In the genomic region with DNA sequence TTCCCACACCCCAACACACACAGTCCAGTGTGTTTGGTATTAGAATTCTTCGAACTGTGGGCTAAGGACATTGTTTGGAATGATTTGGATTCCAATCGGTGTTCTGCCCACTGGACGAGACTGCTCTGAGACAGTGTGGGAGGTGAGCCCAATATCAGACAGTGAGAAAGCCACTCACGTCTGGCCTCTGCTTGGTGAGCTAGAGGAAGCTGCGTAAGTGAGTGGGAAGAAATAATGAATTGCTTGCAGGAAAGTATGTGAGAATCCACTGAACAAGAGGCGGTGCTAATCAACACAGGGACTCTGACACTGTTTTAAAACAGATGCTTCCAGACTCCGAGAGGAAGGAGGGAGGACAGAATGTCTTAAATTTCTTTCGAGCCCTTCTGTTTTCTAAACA, we compare ENCODE assay signal across 12 cellular contexts.
DNase-seq lines count a peak whose midpoint lies in the region; ATAC-seq and TF ChIP-seq lines count a peak whose summit lies in the region.
"Had no signal": no experiment of that assay in that cellular context is flagged by ENCODE, and none has a peak within 500 bp of the region (broad histone marks: within the 10 kb centered on the region; RNA-seq: fewer than 3 reads in every experiment).

No MANE protein-coding gene starts in this region.

- 31 to 38% methylated on average over 8 of the region's 8 CpGs for WGBS in heart right ventricle, 2 donors

- POLR2A ChIA-PET in WTC11 (lab: Charles Lee), result no interaction called here

- no peak overlapping the region for H3K4me3 Mint-ChIP-seq in WTC11
- H3K4me3 Mint-ChIP-seq: CD14-positive monocyte, IgD-negative memory B cell had no signal

- peaks cover 0 to 35% (median 14%) of the 10 kb centered on the region in 9 donors for H3K4me1 ChIP-seq in heart right ventricle

- H3K9me3 Mint-ChIP-seq in WTC11, result peaks cover 20% of the 10 kb centered on the region

- intact Hi-C loops in heart right ventricle (cut with DNase I), result no loop called here

- no peaks in the 10 kb centered on the region for H3K36me3 ChIP-seq in heart right ventricle
- H3K36me3 ChIP-seq: ovary had no signal

- 0 out of 2 replicates have a peak overlapping the region, but pooled peaks have one; percentile 66 for H3K27ac Mint-ChIP-seq in WTC11
- H3K27ac Mint-ChIP-seq: CD14-positive monocyte, IgD-negative memory B cell had no signal

- H3K27me3 ChIP-seq in heart right ventricle, result no peaks in the 10 kb centered on the region
- H3K27me3 ChIP-seq: ovary had no signal

- DNase-seq in AG10803 (ENCODE audit: low read depth) (peak; percentile 90), WTC11 (ENCODE audit: low spot score) (no peak), heart right ventricle (peak in 1 of 2 donors; percentile 52), omental fat pad (ENCODE audit: low spot score) (no peak), NCI-H1092 treated with DMSO at 0.1 percent for 48 hours (lab: John Stamatoyannopoulos, UW) (no peak), OCI-M2 (lab: John Stamatoyannopoulos, UW; ENCODE audit: unreplicated experiment) (no peak), NCI-H524 treated with DMSO at 0.1 percent for 48 hours (lab: John Stamatoyannopoulos, UW) (no peak), SHP77 treated with DMSO at 0.1 percent for 48 hours (lab: John Stamatoyannopoulos, UW) (no peak)
- DNase-seq: NCI-H1694 treated with DMSO at 0.1 percent for 48 hours had no signal

- TF ChIP-seq CTCF in AG10803 (conservative IDR thresholded peaks at IDR 0.05; ENCODE audit: low read length) (no peak), WTC11 (IDR thresholded peaks at IDR 0.05) (no peak), heart right ventricle (IDR thresholded peaks at IDR 0.05) (no peak), omental fat pad (IDR thresholded peaks at IDR 0.05) (no peak)

- H3K27ac ChIP-seq in heart right ventricle, result peak overlapping the region in 8 of 10 donors; percentile 28 to 73 (median 64)
- H3K27ac ChIP-seq: ovary had no signal

- H3K4me1 Mint-ChIP-seq in WTC11, result peaks cover 38% of the 10 kb centered on the region
- H3K4me1 Mint-ChIP-seq: CD14-positive monocyte, IgD-negative memory B cell had no signal

- H3K9me3 ChIP-seq in heart right ventricle, result no peaks in the 10 kb centered on the region
- H3K9me3 ChIP-seq: ovary had no signal

- no peak for ATAC-seq in WTC11
- peak; percentile 79 to 92 (median 90) for ATAC-seq in heart right ventricle
- ATAC-seq in omental fat pad (ENCODE audit: low FRiP score), result peak; percentile 75

- CTCF ChIA-PET in WTC11 (lab: Charles Lee), result no interaction called here

- H3K36me3 Mint-ChIP-seq in WTC11, result peaks cover 17% of the 10 kb centered on the region
- H3K36me3 Mint-ChIP-seq: CD14-positive monocyte, IgD-negative memory B cell had no signal

- H3K27me3 Mint-ChIP-seq in WTC11 (ENCODE audit: low read depth), result peaks cover 4% of the 10 kb centered on the region
- H3K27me3 Mint-ChIP-seq: IgD-negative memory B cell had no signal

- H3K4me3 ChIP-seq in AG10803 (ENCODE audit: low read length), result no peak overlapping the region
- peak overlapping the region in 1 of 10 donors; percentile 16 for H3K4me3 ChIP-seq in heart right ventricle
- H3K4me3 ChIP-seq: ovary had no signal

TF ChIP-seq in WTC11, 78 proteins besides CTCF, POLR2A, EP300 and RAD21:
- TF ChIP-seq, protein P1, sequence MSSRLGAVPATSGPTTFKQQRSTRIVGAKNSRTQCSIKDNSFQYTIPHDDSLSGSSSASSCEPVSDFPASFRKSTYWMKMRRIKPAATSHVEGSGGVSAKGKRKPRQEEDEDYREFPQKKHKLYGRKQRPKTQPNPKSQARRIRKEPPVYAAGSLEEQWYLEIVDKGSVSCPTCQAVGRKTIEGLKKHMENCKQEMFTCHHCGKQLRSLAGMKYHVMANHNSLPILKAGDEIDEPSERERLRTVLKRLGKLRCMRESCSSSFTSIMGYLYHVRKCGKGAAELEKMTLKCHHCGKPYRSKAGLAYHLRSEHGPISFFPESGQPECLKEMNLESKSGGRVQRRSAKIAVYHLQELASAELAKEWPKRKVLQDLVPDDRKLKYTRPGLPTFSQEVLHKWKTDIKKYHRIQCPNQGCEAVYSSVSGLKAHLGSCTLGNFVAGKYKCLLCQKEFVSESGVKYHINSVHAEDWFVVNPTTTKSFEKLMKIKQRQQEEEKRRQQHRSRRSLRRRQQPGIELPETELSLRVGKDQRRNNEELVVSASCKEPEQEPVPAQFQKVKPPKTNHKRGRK (CRISPR knock-in tag; IDR thresholded peaks at IDR 0.05; ENCODE audit: borderline replicate concordance), result no peak
- TF ChIP-seq CREB1 (CRISPR knock-in tag; IDR thresholded peaks at IDR 0.05) (no peak), ZNF263 (CRISPR knock-in tag; IDR thresholded peaks at IDR 0.05; ENCODE audit: low read depth) (no peak), IRF2 (CRISPR knock-in tag; IDR thresholded peaks at IDR 0.05; ENCODE audit: borderline replicate concordance, low read depth) (no peak)
- TF ChIP-seq, protein P2, sequence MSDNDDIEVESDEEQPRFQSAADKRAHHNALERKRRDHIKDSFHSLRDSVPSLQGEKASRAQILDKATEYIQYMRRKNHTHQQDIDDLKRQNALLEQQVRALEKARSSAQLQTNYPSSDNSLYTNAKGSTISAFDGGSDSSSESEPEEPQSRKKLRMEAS (CRISPR knock-in tag; IDR thresholded peaks at IDR 0.05), result no peak
- TF ChIP-seq, protein P3, sequence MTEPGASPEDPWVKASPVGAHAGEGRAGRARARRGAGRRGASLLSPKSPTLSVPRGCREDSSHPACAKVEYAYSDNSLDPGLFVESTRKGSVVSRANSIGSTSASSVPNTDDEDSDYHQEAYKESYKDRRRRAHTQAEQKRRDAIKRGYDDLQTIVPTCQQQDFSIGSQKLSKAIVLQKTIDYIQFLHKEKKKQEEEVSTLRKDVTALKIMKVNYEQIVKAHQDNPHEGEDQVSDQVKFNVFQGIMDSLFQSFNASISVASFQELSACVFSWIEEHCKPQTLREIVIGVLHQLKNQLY (CRISPR knock-in tag; IDR thresholded peaks at IDR 0.05), result no peak
